27 cellular contexts compared by ENCODE assay signal in the genomic region with DNA sequence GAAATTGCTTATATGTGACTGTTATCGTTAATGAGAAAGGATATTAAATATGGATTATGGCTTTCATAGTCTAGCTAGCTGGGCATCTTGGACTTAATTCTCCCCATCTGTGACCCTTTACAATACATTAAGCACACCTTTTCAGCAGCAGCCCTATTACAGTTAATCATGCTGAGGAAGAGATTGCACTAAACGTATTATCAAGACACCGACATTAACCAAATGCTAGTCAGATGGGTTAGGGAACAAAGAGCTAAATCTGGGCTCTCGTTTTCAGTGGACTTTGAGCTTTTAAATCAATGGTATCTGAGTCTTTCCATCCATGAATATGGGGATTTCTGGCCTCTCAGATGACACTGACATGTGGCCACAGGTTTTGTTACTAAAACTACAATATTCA.
"Had no signal": no experiment of that assay in that cellular context is flagged by ENCODE, and none has a peak within 500 bp of the region (broad histone marks: within the 10 kb centered on the region; RNA-seq: fewer than 3 reads in every experiment).

No MANE protein-coding gene starts in this region.

- H3K27me3 ChIP-seq: adrenal gland, body of pancreas, cardiac muscle cell, colonic mucosa, neutrophil, right lobe of liver, uterus had no signal

- H3K27me3 Mint-ChIP-seq: activated naive CD8-positive, alpha-beta T cell; stimulated activated naive CD8-positive, alpha-beta T cell treated with anti-CD3 and anti-CD28 coated beads, Interleukin-15, Interleukin-2, amounts not matched to agents 100 ng/mL and 50 ng/mL, for 24 hours had no signal

- H3K4me3 ChIP-seq: adrenal gland, body of pancreas, cardiac muscle cell, colonic mucosa, right lobe of liver, uterus had no signal

- H3K4me3 Mint-ChIP-seq: activated naive CD8-positive, alpha-beta T cell; activated T-cell treated with anti-CD3 and anti-CD28 coated beads, Interleukin-2, amount 50 U/mL, for 72 hours; nephron; stimulated activated naive CD8-positive, alpha-beta T cell treated with anti-CD3 and anti-CD28 coated beads, Interleukin-15, Interleukin-2, amounts not matched to agents 100 ng/mL and 50 ng/mL, for 24 hours; type B pancreatic cell had no signal

- H3K27ac ChIP-seq: adrenal gland, body of pancreas, cardiac muscle cell, colonic mucosa, epithelial cell of prostate, neutrophil, right lobe of liver, uterus had no signal

- H3K36me3 ChIP-seq: adrenal gland, cardiac muscle cell, colonic mucosa, neutrophil, right lobe of liver, uterus had no signal

- H3K4me1 ChIP-seq: body of pancreas, colonic mucosa, right lobe of liver, uterus had no signal

- FAIRE-seq: frontal cortex had no signal

- H3K27ac Mint-ChIP-seq: activated naive CD8-positive, alpha-beta T cell; activated T-cell treated with anti-CD3 and anti-CD28 coated beads, Interleukin-2, amount 50 U/mL, for 72 hours; nephron; stimulated activated naive CD8-positive, alpha-beta T cell treated with anti-CD3 and anti-CD28 coated beads, Interleukin-15, Interleukin-2, amounts not matched to agents 100 ng/mL and 50 ng/mL, for 24 hours; type B pancreatic cell had no signal

- DNase-seq: activated CD4-positive, alpha-beta T cell treated with anti-CD3 and anti-CD28 coated beads for 4 hours; activated CD4-positive, alpha-beta T cell treated with anti-CD3 and anti-CD28 coated beads, Interleukin-2, amount 50 U/mL, for 4 hours; activated naive CD4-positive, alpha-beta T cell treated with Interleukin-2 at 50 U/mL for 16 hours; activated T-cell treated with anti-CD3 and anti-CD28 coated beads for 4 hours; activated T-cell treated with anti-CD3 and anti-CD28 coated beads, Interleukin-2, amount 50 U/mL, for 72 hours; adrenal gland; aorta; body of pancreas; cerebellar nuclear complex; colonic mucosa; effector CD8-positive, alpha-beta T cell; glutamatergic neuron; islet precursor cell; left ventricle myocardium superior; mammary epithelial cell; right lobe of liver; stimulated activated CD4-positive, alpha-beta T cell treated with anti-CD3 and anti-CD28 coated beads, Interleukin-2, amount 100 ng/mL, for 48 hours; substantia nigra; uterus had no signal

- ATAC-seq: activated T-cell treated with anti-CD3 and anti-CD28 coated beads, Interleukin-2, amount 50 U/mL, for 72 hours; body of pancreas had no signal
